Comparison of ENCODE assay signal across 8 cellular contexts in the genomic region with DNA sequence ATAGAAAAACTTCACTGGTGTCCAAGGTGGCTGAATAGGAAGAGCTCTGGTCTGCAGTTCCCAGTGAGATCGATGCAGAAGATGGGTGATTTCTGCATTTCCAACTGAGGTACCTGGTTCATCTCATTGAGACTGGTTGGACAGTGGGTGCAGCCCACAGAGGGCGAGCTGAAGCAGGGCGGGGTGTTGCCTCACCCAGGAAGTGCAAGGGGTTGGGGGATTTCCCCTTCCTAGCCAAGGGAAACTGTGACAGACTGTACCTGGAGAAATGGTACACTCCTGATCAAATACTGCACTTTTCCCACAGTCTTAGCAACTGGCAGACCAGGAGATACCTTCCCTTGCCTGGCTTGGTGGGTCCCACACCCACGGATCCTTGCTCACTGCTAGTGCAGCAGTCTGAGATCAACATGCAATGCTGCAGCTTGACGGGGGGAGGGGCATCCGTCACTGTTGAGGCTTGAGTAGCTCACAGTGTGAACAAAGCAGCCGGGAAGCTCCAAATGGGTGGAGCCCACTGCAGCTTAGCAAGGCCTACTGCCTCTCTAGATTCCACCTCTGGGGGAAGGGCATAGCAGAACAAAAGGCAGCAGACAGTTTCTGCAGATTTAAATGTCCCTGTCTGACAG.
DNase-seq lines count a peak whose midpoint lies in the region; ATAC-seq, FAIRE-seq and TF ChIP-seq lines count a peak whose summit lies in the region.
"Not testable (repeated sequence)": the region's sequence is repeated elsewhere in the genome, so short reads cannot be mapped to it uniquely, and the experiment has no call there.

No MANE protein-coding gene starts in this region.

- POLR2A ChIA-PET in A673 (lab: Charles Lee; ENCODE audit: low non-redundant PET) = not testable (repeated sequence)

- not testable (repeated sequence) for H3K79me1 ChIP-seq in H9 (ENCODE audit: insufficient read depth, low read depth, low read length, poor library complexity, severe bottlenecking)

- peaks cover 19 to 47% (median 25%) of the 10 kb centered on the region in 3 experiments for H3K36me3 Mint-ChIP-seq in H9 (ENCODE audit: insufficient read depth in 1 of 3, low read depth in 3 of 3)

- not testable (repeated sequence) for H3K56ac ChIP-seq in H9 (ENCODE audit: insufficient read length, low read depth, low read length)

- H2BK5ac ChIP-seq in H9 (ENCODE audit: insufficient read length, low read length) = not testable (repeated sequence)

- DNase-seq in A673 (ENCODE audit: low spot score) (peak; percentile 77), H9 (peak; percentile 94), NCI-H187 treated with DMSO at 0.1 percent for 48 hours (lab: John Stamatoyannopoulos, UW) (peak; percentile 16), NT2/D1 (ENCODE audit: low read depth, low spot score) (peak; percentile 92), adipocyte (ENCODE audit: low read depth) (peak; percentile 12), kidney (peak; percentile 56), retina (peak; percentile 42)

- peaks cover 16 to 24% of the 10 kb centered on the region in 2 experiments for H3K9me3 Mint-ChIP-seq in H9

- H3K4me3 Mint-ChIP-seq in H9 = not testable (repeated sequence)

- not testable (repeated sequence) for H2AK5ac ChIP-seq in H9 (ENCODE audit: insufficient read length, low read length)

- not testable (repeated sequence) for H3K4me3 ChIP-seq in A673 (ENCODE audit: low read depth, low read length, poor library complexity, severe bottlenecking); NT2/D1 (ENCODE audit: insufficient read length, low read depth); adipocyte (ENCODE audit: low read length); kidney (ENCODE audit: low read length in 2 of 2)

- not testable (repeated sequence) for H4K20me1 ChIP-seq in H9 (ENCODE audit: control insufficient read depth, insufficient read depth, insufficient read length)

- not testable (repeated sequence) for H3K27ac ChIP-seq in A673 (ENCODE audit: low read depth, low read length, poor library complexity, severe bottlenecking); H9 (ENCODE audit: insufficient read length, low read depth, low read length); kidney (ENCODE audit: low read depth in 2 of 2, low read length in 2 of 2)

- not testable (repeated sequence) for H3K9ac ChIP-seq in H9 (ENCODE audit: extremely low read depth, insufficient read length, low read length); NT2/D1 (ENCODE audit: insufficient read length, low read depth); adipocyte (ENCODE audit: low read length); kidney (ENCODE audit: low read length in 2 of 2)

- peak overlapping the region; percentile 83 for H2BK20ac ChIP-seq in H9 (ENCODE audit: low read depth, low read length, poor library complexity, severe bottlenecking)

- not testable (repeated sequence) for H3K23ac ChIP-seq in H9 (ENCODE audit: insufficient read length, low read depth, low read length)

- peak overlapping the region; percentile 78 for H2AFZ ChIP-seq in H9 (ENCODE audit: low read length)

- intact Hi-C loops in A673 (cut with micrococcal nuclease; ENCODE audit: unreplicated experiment); kidney (cut with DNase I): not testable (repeated sequence)

- H3K14ac ChIP-seq in H9 (ENCODE audit: insufficient read depth, low read length) = peak overlapping the region; percentile 82; the same call in 1 of the 2 replicates

- H3T11ph ChIP-seq in H9 (ENCODE audit: low read length) = not testable (repeated sequence)

- peaks cover 22% of the 10 kb centered on the region for H3K27me3 ChIP-seq in A673 (replicated peaks; ENCODE audit: insufficient read depth, low read depth, low read length, poor library complexity)
- H3K27me3 ChIP-seq in H9 (ENCODE audit: insufficient read depth, low read length); NT2/D1 (ENCODE audit: insufficient read depth, insufficient read length); adipocyte (replicated peaks; ENCODE audit: control insufficient read depth, insufficient read depth, low read length): not testable (repeated sequence)

- peak overlapping the region; percentile 24 for H3K4me2 ChIP-seq in H9 (ENCODE audit: insufficient read depth, insufficient read length, low read length)

- H3K4me1 Mint-ChIP-seq in H9 = peaks cover 20 to 22% of the 10 kb centered on the region in 2 experiments

- not testable (repeated sequence) for H2BK12ac ChIP-seq in H9 (ENCODE audit: insufficient read length, low read depth, low read length)

- H2BK120ac ChIP-seq in H9 (ENCODE audit: low read depth, low read length, poor library complexity, severe bottlenecking) = not testable (repeated sequence)

- WGBS in H9 (ENCODE audit: extremely low coverage, insufficient read length, low lambda C conversion rate) = no CpG with 5 or more reads among the region's 7 CpGs

- not testable (repeated sequence) for H4K8ac ChIP-seq in H9 (replicated peaks; ENCODE audit: insufficient read length, low read depth, low read length)

- not testable (repeated sequence) for H2BK15ac ChIP-seq in H9 (ENCODE audit: low read depth, low read length)

- H3K23me2 ChIP-seq in H9 (ENCODE audit: insufficient read length, low read depth, low read length, poor library complexity, severe bottlenecking) = not testable (repeated sequence)

- H4K91ac ChIP-seq in H9 (ENCODE audit: insufficient read length, low read depth, low read length) = not testable (repeated sequence)

- peak overlapping the region; percentile 82 for H3K18ac ChIP-seq in H9 (ENCODE audit: insufficient read length, low read depth, low read length)

- not testable (repeated sequence) for H3K27me3 Mint-ChIP-seq in H9 (ENCODE audit: low read depth)

- H3K79me2 ChIP-seq in H9 (ENCODE audit: insufficient read depth, low read length) = not testable (repeated sequence)

- not testable (repeated sequence) for H3K36me3 ChIP-seq in A673 (ENCODE audit: insufficient read depth, low read length, poor library complexity, severe bottlenecking); NT2/D1 (ENCODE audit: insufficient read depth, insufficient read length, low read length); adipocyte (ENCODE audit: control insufficient read depth, insufficient read depth, low read length, severe bottlenecking); kidney (ENCODE audit: control insufficient read depth in 1 of 2, insufficient read depth in 2 of 2, low read length in 2 of 2)

- H3K9me3 ChIP-seq in A673 (ENCODE audit: low read depth, low read length, poor library complexity, severe bottlenecking); H9 (ENCODE audit: control insufficient read depth, low read depth, low read length); adipocyte (ENCODE audit: control insufficient read depth, low read length); kidney (ENCODE audit: control insufficient read depth in 1 of 2, low read length in 2 of 2): not testable (repeated sequence)
- peaks cover 25% of the 10 kb centered on the region for H3K9me3 ChIP-seq in NT2/D1 (ENCODE audit: insufficient read depth, low read length)

- ATAC-seq in esophagus mucosa = peak; percentile 95

- not testable (repeated sequence) for H3K4me1 ChIP-seq in A673 (ENCODE audit: insufficient read depth, low read length, poor library complexity, severe bottlenecking); H9 (ENCODE audit: insufficient read depth, low read length); NT2/D1 (ENCODE audit: insufficient read depth, insufficient read length); adipocyte (ENCODE audit: control insufficient read depth, insufficient read depth, low read length); kidney (ENCODE audit: control insufficient read depth in 1 of 2, insufficient read depth in 1 of 2, low read depth in 1 of 2, low read length in 2 of 2)

- FAIRE-seq in kidney (lab: Jason Lieb, UNC) = not testable (repeated sequence)

- not testable (repeated sequence) for H3K4ac ChIP-seq in H9 (ENCODE audit: low read depth, low read length)

- H4K5ac ChIP-seq in H9 (ENCODE audit: insufficient read length, low read depth, low read length) = peak overlapping the region; percentile 78

- CTCF ChIA-PET in A673 (lab: Charles Lee) = not testable (repeated sequence)

- not testable (repeated sequence) for TF ChIP-seq CTCF in A673 (conservative IDR thresholded peaks at IDR 0.05; ENCODE audit: low read depth, low read length); H9 (conservative IDR thresholded peaks at IDR 0.05); kidney (IDR thresholded peaks at IDR 0.05; ENCODE audit: borderline replicate concordance, extremely low read depth, insufficient read depth)

- not testable (repeated sequence) for BruUV-seq in A673 (replicated peaks; lab: Mats Ljungman, UMichigan)

- H3K27ac Mint-ChIP-seq in H9 = peak overlapping the region; percentile 44 to 86 (median 57); a peak in 4 of 7 replicates

Comparison
In these comparisons a context has a peak if more than half of its experiments do, and no peak if none do; other contexts are left out.
1. DNase-seq: peak in every context shown above with its lines; median percentile 94 in H9; 92 in NT2/D1; 77 in A673; 56 in kidney; 42 in retina; 16 in NCI-H187 treated with DMSO at 0.1 percent for 48 hours; 12 in adipocyte.